In genomic region chr5:135020111-135020895, GRCh38 we compare ENCODE assay signal across 18 cellular contexts. TPM values are rescaled to one million over a fixed set of nuclear protein-coding genes. Genes with fewer than 3 reads are reported as not detected.
A peak's percentile ranks its signal among the peaks of the same experiment; 100 is the strongest.
DNase-seq lines count a peak whose midpoint lies in the region; ATAC-seq, FAIRE-seq and TF ChIP-seq lines count a peak whose summit lies in the region.
"Had no signal": no experiment of that assay in that cellular context is flagged by ENCODE, and none has a peak within 500 bp of the region (broad histone marks: within the 10 kb centered on the region; RNA-seq: fewer than 3 reads in every experiment).

No MANE protein-coding gene starts in this region.

- TF ChIP-seq CTCF in right lobe of liver (IDR thresholded peaks at IDR 0.05) (no peak), HepG2 (CRISPR knock-in tag; IDR thresholded peaks at IDR 0.05) (no peak), brain microvascular endothelial cell (IDR thresholded peaks at IDR 0.05; ENCODE audit: low read depth, low read length, missing control alignments) (peak; percentile 12)

- H3K27ac ChIP-seq in right lobe of liver (no peak overlapping the region), HepG2 (ENCODE audit: extremely low read length, insufficient read depth, low read length) (no peak overlapping the region), brain microvascular endothelial cell (no peak overlapping the region)
- H3K27ac ChIP-seq: ascending aorta, C4-2B had no signal

- no peaks in the 10 kb centered on the region for H3K9me3 ChIP-seq in right lobe of liver
- H3K9me3 ChIP-seq in HepG2 (ENCODE audit: low read length): no peaks in the 10 kb centered on the region
- H3K9me3 ChIP-seq: ascending aorta had no signal

- H3K9ac ChIP-seq in HepG2 (ENCODE audit: insufficient read depth, low read depth, low read length): no peak overlapping the region

- no peak for ATAC-seq in right lobe of liver
- no peak for ATAC-seq in HepG2
- ATAC-seq: activated CD8-positive, alpha-beta memory T cell treated with anti-CD3 and anti-CD28 coated beads, Interleukin-2, amount 10 ng/mL, durations not matched to agents 7 days and 5 days; naive thymus-derived CD8-positive, alpha-beta T cell had no signal

- H3K36me3 ChIP-seq in right lobe of liver: no peaks in the 10 kb centered on the region
- no peaks in the 10 kb centered on the region for H3K36me3 ChIP-seq in HepG2 (replicated peaks in 1 of 2; ENCODE audit: control insufficient read depth in 1 of 2, insufficient read depth in 2 of 2, low read length in 2 of 2)
- no peaks in the 10 kb centered on the region for H3K36me3 ChIP-seq in brain microvascular endothelial cell (replicated peaks)
- H3K36me3 ChIP-seq: ascending aorta had no signal

- FAIRE-seq in HepG2 (lab: Jason Lieb, UNC): no peak
- FAIRE-seq: frontal cortex had no signal

- CTCF ChIA-PET in HepG2 (lab: Yijun Ruan, JAX; ENCODE audit: low intra/inter-chr PET ratio, low total read pairs): interaction anchor here (0.8 kb wide), 1 partner anchor 171 kb away, joined by 4 read pairs; no protein-coding TSS in a partner anchor

- H3K4me1 ChIP-seq in right lobe of liver (no peaks in the 10 kb centered on the region), HepG2 (ENCODE audit: insufficient read depth, low read length) (no peaks in the 10 kb centered on the region)
- H3K4me1 ChIP-seq: ascending aorta had no signal

- no peaks in the 10 kb centered on the region for H3K27me3 ChIP-seq in right lobe of liver
- no peaks in the 10 kb centered on the region for H3K27me3 ChIP-seq in HepG2 (ENCODE audit: control insufficient read depth in 1 of 2, insufficient read depth in 2 of 2, low read length in 2 of 2)
- peaks cover 2% of the 10 kb centered on the region for H3K27me3 ChIP-seq in brain microvascular endothelial cell (replicated peaks)
- H3K27me3 ChIP-seq: ascending aorta had no signal

- H2AFZ ChIP-seq in HepG2 (ENCODE audit: low read length): no peak overlapping the region

- H3K4me2 ChIP-seq in HepG2 (ENCODE audit: low read depth, low read length): no peak overlapping the region

- TF ChIP-seq EP300 in HepG2 (IDR thresholded peaks at IDR 0.05; ENCODE audit: low read depth in 2 of 2, low read length in 2 of 2) (no peak), HepG2 (CRISPR knock-in tag; IDR thresholded peaks at IDR 0.05; ENCODE audit: borderline replicate concordance) (no peak)

- in situ Hi-C loops in HepG2 (cut with HindIII; ENCODE audit: extremely low pct_ligation_motif_present, low pct_unique_long_range_greater_than_20kb) (no loop called here), brain microvascular endothelial cell (cut with HindIII; ENCODE audit: low pct_ligation_motif_present, low sequenced_read_pairs) (no loop called here)

- POLR2A ChIA-PET in HepG2 (lab: Yijun Ruan, JAX): no interaction called here

- intact Hi-C loops in right lobe of liver (cut with DNase I) (no loop called here), HepG2 (cut with micrococcal nuclease; ENCODE audit: unreplicated experiment) (loop anchor here (10.0 kb wide), 1 partner anchor 314 kb away; no protein-coding TSS in a partner anchor)

- H3K79me2 ChIP-seq in HepG2 (ENCODE audit: insufficient read depth, low read length): no peaks in the 10 kb centered on the region

- no peak for TF ChIP-seq POLR2A in right lobe of liver (IDR thresholded peaks at IDR 0.05)
- TF ChIP-seq POLR2A in HepG2 (IDR thresholded peaks at IDR 0.05; ENCODE audit: insufficient read depth in 1 of 2, low read depth in 2 of 2, low read length in 2 of 2): no peak

- no peak for TF ChIP-seq RAD21 in HepG2 (CRISPR knock-in tag; IDR thresholded peaks at IDR 0.05)

- DNase-seq in right lobe of liver (peak in 2 of 3 donors; percentile 17 to 30), HepG2 (ENCODE audit: low spot score) (no peak), brain microvascular endothelial cell (no peak), myocyte (ENCODE audit: low read depth) (peak; percentile 69), GDM1 (lab: John Stamatoyannopoulos, UW) (no peak), UCSD-AML1 (lab: John Stamatoyannopoulos, UW; ENCODE audit: unreplicated experiment) (no peak), NCI-H345 treated with DMSO at 0.1 percent for 48 hours (lab: John Stamatoyannopoulos, UW; ENCODE audit: unreplicated experiment) (no peak)
- DNase-seq: activated CD8-positive, alpha-beta memory T cell treated with anti-CD3 and anti-CD28 coated beads, Interleukin-2, amount 10 ng/mL, durations not matched to agents 7 days and 5 days; Calu3; hippocampal formation; NCI-H1436 treated with DMSO at 0.1 percent for 48 hours; OCI-M1; T-helper 2 cell had no signal

- WGBS in right lobe of liver (ENCODE audit: insufficient coverage, low coverage, low lambda C conversion rate, missing lambda C conversion rate): 80% methylated on average over 13 of the region's 16 CpGs
- 90% methylated on average over 16 of the region's 16 CpGs for WGBS in HepG2 (ENCODE audit: low lambda C conversion rate)

- H3K4me3 ChIP-seq in right lobe of liver: no peak overlapping the region
- H3K4me3 ChIP-seq in HepG2 (replicated peaks in 1 of 3; ENCODE audit: insufficient read depth in 1 of 3, low read depth in 2 of 3, low read length in 3 of 3): no peak overlapping the region
- no peak overlapping the region for H3K4me3 ChIP-seq in brain microvascular endothelial cell (ENCODE audit: low read depth, low read length)
- H3K4me3 ChIP-seq: ascending aorta had no signal

- H4K20me1 ChIP-seq in HepG2 (ENCODE audit: insufficient read depth, low read length): no peaks in the 10 kb centered on the region

- no TSS peak for BruUV-seq in HepG2 (replicated peaks; lab: Mats Ljungman, UMichigan)

TF ChIP-seq in HepG2, 621 proteins besides CTCF, POLR2A, EP300 and RAD21:
- TF ChIP-seq NKX3-1 (CRISPR knock-in tag; IDR thresholded peaks at IDR 0.05): no peak

RNA-seq across cellular contexts. Expression of gene PITX1, which starts 13.7 kb away (rescaled TPM):
- not detected for total RNA-seq in right lobe of liver
- total RNA-seq in HepG2 (2016; rRNA removed; fragmentation: Illumina TruSeq; extraction: Trizol): 13.1 and 20.2 TPM in 2 replicates
- 12.8 and 17.7 TPM in 2 replicates for total RNA-seq in HepG2 (2016; cell fraction: cytosol; rRNA removed; fragmentation: Illumina TruSeq; extraction: Trizol; ENCODE audit: low read depth)
- 12.5 and 19.9 TPM in 2 replicates for total RNA-seq in HepG2 (2016; cell fraction: insoluble cytoplasmic fraction; rRNA removed; fragmentation: Illumina TruSeq; extraction: Trizol)
- total RNA-seq in HepG2 (2016; cell fraction: membrane; rRNA removed; fragmentation: Illumina TruSeq; extraction: Trizol): 27.9 and 34.7 TPM in 2 replicates
- 17.9 and 18.7 TPM in 2 replicates for total RNA-seq in HepG2 (2016; cell fraction: nucleus; rRNA removed; fragmentation: Illumina TruSeq; extraction: Trizol)
- polyA plus RNA-seq in HepG2 (2011; rRNA removed): 11.7 and 17.0 TPM in 2 replicates
- 13.4 and 20.2 TPM in 2 replicates for polyA plus RNA-seq in HepG2 (2011; cell fraction: cytosol; rRNA removed)
- polyA plus RNA-seq in HepG2 (2011; cell fraction: nucleus; rRNA removed): 26.6 and 30.3 TPM in 2 replicates
- 6.9 and 13.4 TPM in 2 replicates for polyA plus RNA-seq in HepG2 (2012)
- 29.4 and 35.3 TPM in 2 replicates for polyA plus RNA-seq in HepG2 (2016; cell fraction: cytosol; fragmentation: Illumina TruSeq; extraction: Trizol; ENCODE audit: low read depth)
- 19.1 and 27.9 TPM in 2 replicates for polyA plus RNA-seq in HepG2 (2016; cell fraction: insoluble cytoplasmic fraction; fragmentation: Illumina TruSeq; extraction: Trizol; ENCODE audit: low read depth)
- polyA plus RNA-seq in HepG2 (2016; cell fraction: membrane; fragmentation: Illumina TruSeq; extraction: Trizol; ENCODE audit: low read depth): 43.6 and 46.2 TPM in 2 replicates
- polyA plus RNA-seq in HepG2 (2016; cell fraction: nucleus; fragmentation: Illumina TruSeq; extraction: Trizol; ENCODE audit: insufficient read depth, low read depth): 32.5 and 33.9 TPM in 2 replicates
- polyA minus RNA-seq in HepG2 (2011; rRNA and poly(A)+ RNA removed; ENCODE audit: low replicate concordance): 19.5 and 28.2 TPM in 2 replicates
- polyA minus RNA-seq in HepG2 (2011; cell fraction: cytosol; rRNA and poly(A)+ RNA removed): 10.5 and 12.9 TPM in 2 replicates
- polyA minus RNA-seq in HepG2 (2011; cell fraction: nucleus; rRNA and poly(A)+ RNA removed): 6.4 and 6.8 TPM in 2 replicates
- 2.9 and 5.5 TPM in 2 replicates for total RNA-seq in myocyte
- polyA plus RNA-seq in myocyte (2012): 1.2 TPM
- total RNA-seq: frontal cortex; naive thymus-derived CD8-positive, alpha-beta T cell had no signal
- polyA plus RNA-seq: naive thymus-derived CD8-positive, alpha-beta T cell had no signal

RNA-seq across cellular contexts. Expression of gene CATSPER3, which starts 52.6 kb away (rescaled TPM):
- 1 to 10 TPM in 1 of 6 experiments, under 1 TPM in 3, not detected in 2; 0.29 to 1.1 (median 0.81) TPM for total RNA-seq in right lobe of liver
- total RNA-seq in HepG2 (2016; rRNA removed; fragmentation: Illumina TruSeq; extraction: Trizol): 0.14 and 0.33 TPM in 2 replicates
- total RNA-seq in HepG2 (2016; cell fraction: cytosol; rRNA removed; fragmentation: Illumina TruSeq; extraction: Trizol; ENCODE audit: low read depth): 0.30 TPM in 1 of 2 replicates, not detected in the other
- 0.24 and 0.36 TPM in 2 replicates for total RNA-seq in HepG2 (2016; cell fraction: insoluble cytoplasmic fraction; rRNA removed; fragmentation: Illumina TruSeq; extraction: Trizol)
- 0.28 and 0.37 TPM in 2 replicates for total RNA-seq in HepG2 (2016; cell fraction: membrane; rRNA removed; fragmentation: Illumina TruSeq; extraction: Trizol)
- total RNA-seq in HepG2 (2016; cell fraction: nucleus; rRNA removed; fragmentation: Illumina TruSeq; extraction: Trizol): 0.47 and 0.81 TPM in 2 replicates
- 0.33 and 0.37 TPM in 2 replicates for polyA plus RNA-seq in HepG2 (2011; rRNA removed)
- 0.40 TPM in 2 replicates for polyA plus RNA-seq in HepG2 (2011; cell fraction: cytosol; rRNA removed)
- 0.66 and 0.99 TPM in 2 replicates for polyA plus RNA-seq in HepG2 (2011; cell fraction: nucleus; rRNA removed)
- polyA plus RNA-seq in HepG2 (2012): 0.15 and 0.23 TPM in 2 replicates
- 0.32 and 0.54 TPM in 2 replicates for polyA plus RNA-seq in HepG2 (2016; cell fraction: cytosol; fragmentation: Illumina TruSeq; extraction: Trizol; ENCODE audit: low read depth)
- 0.24 TPM in 1 of 2 replicates, not detected in the other for polyA plus RNA-seq in HepG2 (2016; cell fraction: insoluble cytoplasmic fraction; fragmentation: Illumina TruSeq; extraction: Trizol; ENCODE audit: low read depth)
- 0.35 and 0.48 TPM in 2 replicates for polyA plus RNA-seq in HepG2 (2016; cell fraction: membrane; fragmentation: Illumina TruSeq; extraction: Trizol; ENCODE audit: low read depth)
- polyA plus RNA-seq in HepG2 (2016; cell fraction: nucleus; fragmentation: Illumina TruSeq; extraction: Trizol; ENCODE audit: insufficient read depth, low read depth): 0.97 and 1.7 TPM in 2 replicates
- 1.1 and 3.6 TPM in 2 replicates for polyA minus RNA-seq in HepG2 (2011; rRNA and poly(A)+ RNA removed; ENCODE audit: low replicate concordance)
- polyA minus RNA-seq in HepG2 (2011; cell fraction: cytosol; rRNA and poly(A)+ RNA removed): not detected in 2 replicates
- polyA minus RNA-seq in HepG2 (2011; cell fraction: nucleus; rRNA and poly(A)+ RNA removed): 0.90 and 1.1 TPM in 2 replicates
- total RNA-seq in myocyte: not detected in 2 replicates
- polyA plus RNA-seq in myocyte (2012): 0.16 TPM
- total RNA-seq: ascending aorta, osteocyte had no signal

Comparison
In these comparisons a context has a peak if more than half of its experiments do, and no peak if none do; other contexts are left out.
1. DNase-seq: peak in right lobe of liver (2 of 3) and myocyte (single experiment); none in HepG2 (single experiment), brain microvascular endothelial cell (single experiment), GDM1 (single experiment), UCSD-AML1 (single experiment) and NCI-H345 treated with DMSO at 0.1 percent for 48 hours (single experiment).